12 cellular contexts compared by ENCODE assay signal in the genomic region with DNA sequence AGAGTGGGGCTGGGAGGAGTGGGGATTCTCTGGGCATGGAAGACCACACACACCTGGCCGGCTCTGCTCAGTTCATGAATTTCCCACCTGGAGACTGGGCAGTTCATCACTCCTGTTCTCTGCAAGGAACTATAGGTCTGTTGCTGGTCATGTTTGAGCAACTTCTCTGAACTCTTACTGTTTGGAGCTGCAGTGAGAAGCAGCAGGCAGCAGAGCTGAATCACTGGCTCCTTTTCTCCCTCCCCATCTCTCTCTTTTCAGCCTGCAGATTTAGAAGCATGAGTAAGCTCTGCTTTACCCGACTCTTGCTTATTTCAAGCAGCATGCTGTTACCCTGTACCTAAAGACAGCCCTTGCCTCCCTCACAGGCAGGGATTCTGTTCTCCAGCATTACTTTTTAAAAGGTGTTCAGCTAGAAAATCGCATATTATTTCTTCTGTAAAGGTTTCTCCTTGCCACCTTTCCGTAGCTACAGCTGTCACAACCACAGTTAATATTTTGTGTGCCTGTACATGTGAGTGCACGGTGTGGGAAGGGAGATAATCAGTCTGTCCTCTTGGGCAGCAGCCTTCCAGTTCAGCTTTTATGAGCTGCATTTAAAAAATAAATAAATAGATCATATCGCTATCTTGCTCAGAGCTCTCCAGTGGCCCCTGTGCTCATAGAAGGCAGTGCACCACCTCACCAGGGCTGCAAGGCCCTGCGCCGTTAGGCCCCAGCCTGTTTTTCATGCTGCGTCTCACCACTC.
DNase-seq lines count a peak whose midpoint lies in the region; FAIRE-seq and TF ChIP-seq lines count a peak whose summit lies in the region.
"Had no signal": no experiment of that assay in that cellular context is flagged by ENCODE, and none has a peak within 500 bp of the region (broad histone marks: within the 10 kb centered on the region; RNA-seq: fewer than 3 reads in every experiment).

No MANE protein-coding gene starts in this region.

- H3K4me1 ChIP-seq in mesenchymal stem cell (ENCODE audit: control insufficient read depth, insufficient read depth, low read depth, low read length), result peaks cover 12% of the 10 kb centered on the region
- H3K4me1 ChIP-seq in CD8-positive, alpha-beta memory T cell (ENCODE audit: insufficient read depth, low read length), result no peaks in the 10 kb centered on the region

- WGBS in mesenchymal stem cell, result 69% methylated on average over 7 of the region's 9 CpGs

- no peak overlapping the region for H2AK5ac ChIP-seq in mesenchymal stem cell (ENCODE audit: low read length, severe bottlenecking)

- H3K27ac Mint-ChIP-seq in CD8-positive, alpha-beta memory T cell, result no peak overlapping the region

- no peak overlapping the region for H3K4me3 Mint-ChIP-seq in CD8-positive, alpha-beta memory T cell

- no peak overlapping the region for H4K8ac ChIP-seq in mesenchymal stem cell (ENCODE audit: low read length)

- H3K36me3 Mint-ChIP-seq in CD8-positive, alpha-beta memory T cell, result peaks cover 3 to 7% (median 7%) of the 10 kb centered on the region in 3 donors

- H3K27me3 Mint-ChIP-seq in CD8-positive, alpha-beta memory T cell, result no peaks in the 10 kb centered on the region

- H3K14ac ChIP-seq in mesenchymal stem cell (ENCODE audit: low read length in 2 of 2), result no peak overlapping the region

- no peak overlapping the region for H4K91ac ChIP-seq in mesenchymal stem cell (ENCODE audit: low read length)

- peak overlapping the region; percentile 19 for H3K27ac ChIP-seq in mesenchymal stem cell (ENCODE audit: low read length, poor library complexity, severe bottlenecking)
- no peak overlapping the region for H3K27ac ChIP-seq in CD8-positive, alpha-beta memory T cell (ENCODE audit: low read depth, low read length)
- H3K27ac ChIP-seq: SJSA1 had no signal

- H3K36me3 ChIP-seq in bronchial epithelial cell (ENCODE audit: control insufficient read depth, insufficient read depth, low read length), result no peaks in the 10 kb centered on the region
- H3K36me3 ChIP-seq in mesenchymal stem cell (ENCODE audit: control insufficient read depth in 1 of 2, insufficient read depth in 2 of 2, low read depth in 1 of 2, low read length in 2 of 2), result peaks cover 0 to 4% of the 10 kb centered on the region in 2 experiments
- H3K36me3 ChIP-seq in CD8-positive, alpha-beta memory T cell (ENCODE audit: insufficient read depth, low read length), result no peaks in the 10 kb centered on the region
- H3K36me3 ChIP-seq: SJSA1 had no signal

- no peak overlapping the region for H2BK15ac ChIP-seq in mesenchymal stem cell (ENCODE audit: low read depth, poor library complexity, severe bottlenecking)

- no peak for TF ChIP-seq CTCF in bronchial epithelial cell (IDR thresholded peaks at IDR 0.05; ENCODE audit: insufficient read depth, low read length, severe bottlenecking)

- no peak overlapping the region for H2BK120ac ChIP-seq in mesenchymal stem cell (ENCODE audit: low read depth, low read length)

- POLR2A ChIA-PET in CD8-positive, alpha-beta memory T cell (lab: Charles Lee), result no interaction called here

- DNase-seq in AG08395 (ENCODE audit: low spot score) (peak; percentile 70), HK-2 (ENCODE audit: unreplicated experiment) (peak; percentile 45), bronchial epithelial cell (ENCODE audit: low read depth) (peak; percentile 77), mesenchymal stem cell (peak; percentile 59), NCI-H187 treated with DMSO at 0.1 percent for 48 hours (lab: John Stamatoyannopoulos, UW) (no peak), mucosa of gallbladder (ENCODE audit: low spot score) (no peak)
- no peak for DNase-seq in CD8-positive, alpha-beta memory T cell
- DNase-seq in activated CD8-positive, alpha-beta memory T cell treated with anti-CD3 and anti-CD28 coated beads, Interleukin-2, amount 50 U/mL, for 4 hours, result no peak
- DNase-seq: activated T-cell treated with anti-CD3 and anti-CD28 coated beads, Interleukin-2, amount 50 U/mL, for 1 hour; effector CD4-positive, alpha-beta T cell; stimulated activated CD4-positive, alpha-beta T cell treated with anti-CD3 and anti-CD28 coated beads, Interleukin-4, amount 100 ng/mL, for 4 hours had no signal

- no peak overlapping the region for H3K23ac ChIP-seq in mesenchymal stem cell (ENCODE audit: low read length in 2 of 2)

- CTCF ChIA-PET in CD8-positive, alpha-beta memory T cell (lab: Charles Lee), result no interaction called here

- no peak overlapping the region for H3K4ac ChIP-seq in mesenchymal stem cell (ENCODE audit: low read depth in 1 of 2, low read length in 2 of 2)

- H3K9me3 ChIP-seq in mesenchymal stem cell (ENCODE audit: control insufficient read depth, low read length), result no peaks in the 10 kb centered on the region
- no peaks in the 10 kb centered on the region for H3K9me3 ChIP-seq in CD8-positive, alpha-beta memory T cell (ENCODE audit: low read length)
- H3K9me3 ChIP-seq: SJSA1 had no signal

- H3K9ac ChIP-seq in mesenchymal stem cell (ENCODE audit: low read length), result peak overlapping the region; percentile 71

- no peak overlapping the region for H3K18ac ChIP-seq in mesenchymal stem cell (ENCODE audit: low read depth in 1 of 2, low read length in 2 of 2)

- no peak overlapping the region for H3K4me2 ChIP-seq in mesenchymal stem cell (ENCODE audit: low read length, poor library complexity, severe bottlenecking)

- no peaks in the 10 kb centered on the region for H3K27me3 ChIP-seq in bronchial epithelial cell (ENCODE audit: control insufficient read depth, insufficient read depth, low read length)
- no peaks in the 10 kb centered on the region for H3K27me3 ChIP-seq in mesenchymal stem cell (ENCODE audit: control insufficient read depth in 1 of 2, insufficient read depth in 1 of 2, low read length in 2 of 2)
- H3K27me3 ChIP-seq in CD8-positive, alpha-beta memory T cell (ENCODE audit: insufficient read depth, low read length, poor library complexity, severe bottlenecking), result no peaks in the 10 kb centered on the region
- H3K27me3 ChIP-seq: SJSA1 had no signal

- no peak overlapping the region for H2AFZ ChIP-seq in mesenchymal stem cell (ENCODE audit: low read depth, low read length)

- H3K4me3 ChIP-seq in bronchial epithelial cell (ENCODE audit: low read depth, low read length) (no peak overlapping the region), mesenchymal stem cell (ENCODE audit: insufficient read depth in 1 of 2, low read depth in 1 of 2, low read length in 2 of 2) (no peak overlapping the region)
- no peak overlapping the region for H3K4me3 ChIP-seq in CD8-positive, alpha-beta memory T cell (ENCODE audit: low read length)
- H3K4me3 ChIP-seq: SJSA1 had no signal

- H2BK5ac ChIP-seq in mesenchymal stem cell (ENCODE audit: low read depth, low read length, poor library complexity, severe bottlenecking), result no peak overlapping the region

- no peaks in the 10 kb centered on the region for H3K4me1 Mint-ChIP-seq in CD8-positive, alpha-beta memory T cell

- H2BK12ac ChIP-seq in mesenchymal stem cell (ENCODE audit: low read length in 2 of 2), result no peak overlapping the region

- no peaks in the 10 kb centered on the region for H3K9me3 Mint-ChIP-seq in CD8-positive, alpha-beta memory T cell

- peaks cover 3% of the 10 kb centered on the region for H3K79me1 ChIP-seq in mesenchymal stem cell (replicated peaks; ENCODE audit: low read length, poor library complexity, severe bottlenecking)

- FAIRE-seq in bronchial epithelial cell (lab: Jason Lieb, UNC), result peak; percentile 89

Comparison
In these comparisons a context has a peak if more than half of its experiments do, and no peak if none do; other contexts are left out.
1. DNase-seq: peak in AG08395 (single experiment), HK-2 (single experiment), bronchial epithelial cell (single experiment) and mesenchymal stem cell (single experiment); none in CD8-positive, alpha-beta memory T cell (0 of 5), NCI-H187 treated with DMSO at 0.1 percent for 48 hours (single experiment), mucosa of gallbladder (single experiment) and activated CD8-positive, alpha-beta memory T cell treated with anti-CD3 and anti-CD28 coated beads, Interleukin-2, amount 50 U/mL, for 4 hours (single experiment).